25 cellular contexts compared by ENCODE assay signal in the genomic region with DNA sequence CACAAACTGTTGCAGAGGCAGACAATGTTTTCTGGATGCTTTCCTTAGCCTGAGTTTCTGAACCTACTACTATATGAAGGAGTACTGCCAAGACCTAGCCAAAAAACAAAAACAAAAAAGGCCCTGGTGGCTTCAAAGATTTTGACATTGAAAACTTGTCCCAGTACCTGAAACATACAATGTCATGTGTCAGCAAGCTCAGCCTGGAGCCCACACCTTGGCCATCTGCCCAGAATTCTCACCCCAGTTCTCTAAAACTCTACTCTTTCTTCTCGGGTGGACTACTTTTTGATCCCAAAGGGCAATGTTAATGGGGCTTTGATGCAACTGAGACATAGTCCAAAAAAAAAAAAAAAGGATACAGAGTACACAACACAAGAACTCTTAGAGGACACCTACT.
DNase-seq lines count a peak whose midpoint lies in the region; ATAC-seq, FAIRE-seq and TF ChIP-seq lines count a peak whose summit lies in the region.
"Had no signal": no experiment of that assay in that cellular context is flagged by ENCODE, and none has a peak within 500 bp of the region (broad histone marks: within the 10 kb centered on the region; RNA-seq: fewer than 3 reads in every experiment).

No MANE protein-coding gene starts in this region.

- no peak overlapping the region for H3K27ac ChIP-seq in sigmoid colon
- H3K27ac ChIP-seq: BLaER1 had no signal

- H3K27me3 ChIP-seq in bronchial epithelial cell (ENCODE audit: control insufficient read depth, insufficient read depth, low read length) (no peaks in the 10 kb centered on the region), sigmoid colon (no peaks in the 10 kb centered on the region)
- H3K27me3 ChIP-seq: BLaER1 had no signal

- no peak for TF ChIP-seq CTCF in bronchial epithelial cell (IDR thresholded peaks at IDR 0.05; ENCODE audit: insufficient read depth, low read length, severe bottlenecking)
- no peak for TF ChIP-seq CTCF in sigmoid colon (IDR thresholded peaks at IDR 0.05)

- TF ChIP-seq EP300 in sigmoid colon (IDR thresholded peaks at IDR 0.05), result no peak

- peak; percentile 7 for FAIRE-seq in bronchial epithelial cell (lab: Jason Lieb, UNC)
- FAIRE-seq: A204.1, GM12878, GM12892, GM18507 had no signal

- H3K36me3 ChIP-seq in bronchial epithelial cell (ENCODE audit: control insufficient read depth, insufficient read depth, low read length), result no peaks in the 10 kb centered on the region
- no peaks in the 10 kb centered on the region for H3K36me3 ChIP-seq in sigmoid colon
- H3K36me3 ChIP-seq: BE2C, BLaER1 had no signal

- intact Hi-C loops in sigmoid colon (cut with DNase I), result no loop called here

- no peak for ATAC-seq in HG02610 (IDR thresholded peaks at IDR 0.05; ENCODE audit: unreplicated experiment)
- ATAC-seq: GM12878 had no signal

- no peaks in the 10 kb centered on the region for H3K9me3 ChIP-seq in sigmoid colon
- H3K9me3 ChIP-seq: BE2C, BLaER1 had no signal

- H3K4me1 ChIP-seq in sigmoid colon, result no peaks in the 10 kb centered on the region
- H3K4me1 ChIP-seq: BE2C had no signal

- no peak for TF ChIP-seq POLR2A in sigmoid colon (IDR thresholded peaks at IDR 0.05)

- WGBS in sigmoid colon, 2 donors, result 36 to 73% methylated on average over 1 of the region's 1 CpG

- DNase-seq in bronchial epithelial cell (ENCODE audit: low read depth) (no peak), sigmoid colon (peak; percentile 28), mesenteric fat pad (ENCODE audit: low spot score) (no peak), SIG-M5 (lab: John Stamatoyannopoulos, UW) (no peak)
- DNase-seq: 8988T; ACHN; BE2C; C1 segment of cervical spinal cord; CD4-positive, alpha-beta memory T cell; CD4-positive, CD25-positive, alpha-beta regulatory T cell; CD8-positive, alpha-beta memory T cell; COR-L47; DMS 273 treated with DMSO at 0.1 percent for 48 hours; DMS153; DMS53; DMS79; DND-41; EL; GDM1 had no signal

- H3K4me3 ChIP-seq in bronchial epithelial cell (ENCODE audit: low read depth, low read length), result no peak overlapping the region
- no peak overlapping the region for H3K4me3 ChIP-seq in sigmoid colon
- H3K4me3 ChIP-seq: BLaER1, GM12878 had no signal
